8 cellular contexts compared by ENCODE assay signal in genomic region chr1:66542811-66543767, GRCh38. TPM values are rescaled to one million over a fixed set of nuclear protein-coding genes. Genes with fewer than 3 reads are reported as not detected.
DNase-seq lines count a peak whose midpoint lies in the region; ATAC-seq and TF ChIP-seq lines count a peak whose summit lies in the region.

No MANE protein-coding gene starts in this region.

- no peak overlapping the region for H3K4me3 ChIP-seq in smooth muscle cell

- no peaks in the 10 kb centered on the region for H4K20me1 ChIP-seq in smooth muscle cell (ENCODE audit: low read depth)

- no peaks in the 10 kb centered on the region for H3K4me1 ChIP-seq in smooth muscle cell (ENCODE audit: low read depth)

- peak; percentile 88 to 96 for ATAC-seq in left cardiac atrium
- ATAC-seq in GM18909 (IDR thresholded peaks at IDR 0.05; ENCODE audit: poor library complexity, unreplicated experiment): no peak
- ATAC-seq in GM19023 (IDR thresholded peaks at IDR 0.05; ENCODE audit: unreplicated experiment): no peak

- peak overlapping the region; percentile 32 for H3K27ac ChIP-seq in smooth muscle cell (ENCODE audit: low read depth)

- intact Hi-C loops in left cardiac atrium (cut with DNase I): no loop called here

- DNase-seq in HS-5 (ENCODE audit: low read depth) (peak; percentile 49), SK-MEL-5 (ENCODE audit: low read depth, low spot score) (peak; percentile 87), left cardiac atrium (peak; percentile 68), smooth muscle cell (lab: John Stamatoyannopoulos, UW; ENCODE audit: unreplicated experiment) (no peak), DMS114 treated with DMSO at 0.1 percent for 48 hours (lab: John Stamatoyannopoulos, UW; ENCODE audit: unreplicated experiment) (no peak), cerebellum (ENCODE audit: low spot score) (no peak)

- H3K9ac ChIP-seq in smooth muscle cell (ENCODE audit: low read depth): peak overlapping the region; percentile 26

- no peaks in the 10 kb centered on the region for H3K9me3 ChIP-seq in smooth muscle cell (replicated peaks; ENCODE audit: low read depth)

- no peaks in the 10 kb centered on the region for H3K79me2 ChIP-seq in smooth muscle cell (ENCODE audit: low read depth)

- WGBS in smooth muscle cell (ENCODE audit: low lambda C conversion rate): 53% methylated on average over 8 of the region's 8 CpGs

- H3K27me3 ChIP-seq in smooth muscle cell (ENCODE audit: low read depth): no peaks in the 10 kb centered on the region

- in situ Hi-C loops in SK-MEL-5 (cut with HindIII; ENCODE audit: low pct_unique_long_range_greater_than_20kb, low sequenced_read_pairs): no loop called here

- H2AFZ ChIP-seq in smooth muscle cell (ENCODE audit: low read depth): no peak overlapping the region

- H3K36me3 ChIP-seq in smooth muscle cell (ENCODE audit: low read depth): no peaks in the 10 kb centered on the region

- no peak for TF ChIP-seq CTCF in smooth muscle cell (IDR thresholded peaks at IDR 0.05; ENCODE audit: borderline replicate concordance, insufficient read depth, poor library complexity, severe bottlenecking)

- peak overlapping the region; percentile 25 for H3K4me2 ChIP-seq in smooth muscle cell

- no peaks in the 10 kb centered on the region for H3F3A ChIP-seq in smooth muscle cell (ENCODE audit: low read depth)

RNA-seq across cellular contexts. Expression of gene SGIP1, which starts 9.1 kb away (rescaled TPM):
- total RNA-seq in SK-MEL-5 (2014; rRNA removed; shearing (Covaris generic)): 0.16 and 0.37 TPM in 2 replicates
- polyA plus RNA-seq in SK-MEL-5 (2015; cell fraction: cytosol; rRNA removed): 0.04 and 0.14 TPM in 2 replicates
- polyA plus RNA-seq in SK-MEL-5 (2015; cell fraction: nucleus; rRNA removed): not detected in 2 replicates
- total RNA-seq in left cardiac atrium (1 to 10 TPM; 3.4 to 4.9 TPM), smooth muscle cell (3.5 and 6.1 TPM in 2 replicates), cerebellum (100 TPM)
- polyA plus RNA-seq in smooth muscle cell: 0.89 and 2.2 TPM in 2 replicates

Comparison
In these comparisons a context has a peak if more than half of its experiments do, and no peak if none do; other contexts are left out.
1. DNase-seq: peak in HS-5 (single experiment), SK-MEL-5 (single experiment) and left cardiac atrium (single experiment); none in smooth muscle cell (single experiment), DMS114 treated with DMSO at 0.1 percent for 48 hours (single experiment) and cerebellum (single experiment).
2. ATAC-seq: peak in left cardiac atrium (2 of 2); none in GM18909 (single experiment) and GM19023 (single experiment).
3. RNA of gene SGIP1, which starts 9.1 kb away (total RNA-seq): 100 TPM in cerebellum (single experiment); 3.4 to 4.9 TPM in left cardiac atrium, 3.5 to 6.1 TPM in smooth muscle cell and 0.16 to 0.37 TPM in SK-MEL-5; every median in the first group is over 10 times any median in the second.